ENCODE assay signal across 13 cellular contexts in genomic region chr1:95287078-95287477, GRCh38. TPM values are rescaled to one million over a fixed set of nuclear protein-coding genes. Genes with fewer than 3 reads are reported as not detected.
DNase-seq lines count a peak whose midpoint lies in the region; ATAC-seq and TF ChIP-seq lines count a peak whose summit lies in the region.
"Had no signal": no experiment of that assay in that cellular context is flagged by ENCODE, and none has a peak within 500 bp of the region (broad histone marks: within the 10 kb centered on the region; RNA-seq: fewer than 3 reads in every experiment).

No MANE protein-coding gene starts in this region.

- H3K27me3 ChIP-seq in A673 (replicated peaks; ENCODE audit: insufficient read depth, low read depth, low read length, poor library complexity): no peaks in the 10 kb centered on the region
- H3K27me3 ChIP-seq: cardiac muscle cell had no signal

- TF ChIP-seq CTCF in A673 (conservative IDR thresholded peaks at IDR 0.05; ENCODE audit: low read depth, low read length): peak; percentile 48

- H3K4me1 ChIP-seq in A673 (ENCODE audit: insufficient read depth, low read length, poor library complexity, severe bottlenecking): no peaks in the 10 kb centered on the region

- no peak overlapping the region for H3K4me3 ChIP-seq in A673 (ENCODE audit: low read depth, low read length, poor library complexity, severe bottlenecking)
- H3K4me3 ChIP-seq: cardiac muscle cell had no signal

- ATAC-seq in HG03139 (IDR thresholded peaks at IDR 0.05; ENCODE audit: unreplicated experiment) (no peak), HG02852 (IDR thresholded peaks at IDR 0.05; ENCODE audit: unreplicated experiment) (no peak), HG03135 (IDR thresholded peaks at IDR 0.05; ENCODE audit: unreplicated experiment) (no peak)
- ATAC-seq: stimulated activated naive CD8-positive, alpha-beta T cell treated with anti-CD3 and anti-CD28 coated beads, Interleukin-15, Interleukin-2, amounts not matched to agents 100 U/mL and 50 U/mL, for 24 hours had no signal

- BruUV-seq in A673 (replicated peaks; lab: Mats Ljungman, UMichigan): no TSS peak

- POLR2A ChIA-PET in A673 (lab: Charles Lee; ENCODE audit: low non-redundant PET): no interaction called here

- CTCF ChIA-PET in A673 (lab: Charles Lee): interaction anchor here (0.8 kb wide), 1 partner anchor 1068 kb away, joined by 3 read pairs; no protein-coding TSS in a partner anchor

- DNase-seq in A673 (ENCODE audit: low spot score) (peak; percentile 41), ELR (ENCODE audit: low read depth) (peak; percentile 5), NCI-H774 (lab: John Stamatoyannopoulos, UW) (peak; percentile 24), epidermal melanocyte (ENCODE audit: insufficient read length, low spot score) (peak; percentile 19), NCI-H510A treated with DMSO at 0.1 percent for 48 hours (lab: John Stamatoyannopoulos, UW) (no peak)
- DNase-seq: activated CD4-positive, alpha-beta T cell treated with anti-CD3 and anti-CD28 coated beads, Interleukin-2, amount 10 ng/mL, durations not matched to agents 24 days and 14 days; activated effector memory CD4-positive, alpha-beta T cell treated with anti-CD3 and anti-CD28 coated beads, Interleukin-2, amount 50 U/mL, for 16 hours; stimulated activated CD4-positive, alpha-beta T cell treated with anti-CD3 and anti-CD28 coated beads, Interleukin-4, amount 100 ng/mL, for 1 hour; stimulated activated naive CD8-positive, alpha-beta T cell treated with anti-CD3 and anti-CD28 coated beads, Interleukin-15, Interleukin-2, amounts not matched to agents 100 U/mL and 50 U/mL, for 24 hours had no signal

- intact Hi-C loops in A673 (cut with micrococcal nuclease; ENCODE audit: unreplicated experiment): no loop called here

- H3K27ac ChIP-seq in A673 (ENCODE audit: low read depth, low read length, poor library complexity, severe bottlenecking): no peak overlapping the region
- H3K27ac ChIP-seq: cardiac muscle cell had no signal

- no peaks in the 10 kb centered on the region for H3K36me3 ChIP-seq in A673 (ENCODE audit: insufficient read depth, low read length, poor library complexity, severe bottlenecking)
- H3K36me3 ChIP-seq: cardiac muscle cell had no signal

- H3K9me3 ChIP-seq in A673 (ENCODE audit: low read depth, low read length, poor library complexity, severe bottlenecking): no peaks in the 10 kb centered on the region

RNA-seq across cellular contexts. Expression of gene RWDD3, which starts 53.1 kb away (rescaled TPM):
- total RNA-seq in A673 (2021): 10.2 and 12.1 TPM in 2 replicates
